In the genomic region with DNA sequence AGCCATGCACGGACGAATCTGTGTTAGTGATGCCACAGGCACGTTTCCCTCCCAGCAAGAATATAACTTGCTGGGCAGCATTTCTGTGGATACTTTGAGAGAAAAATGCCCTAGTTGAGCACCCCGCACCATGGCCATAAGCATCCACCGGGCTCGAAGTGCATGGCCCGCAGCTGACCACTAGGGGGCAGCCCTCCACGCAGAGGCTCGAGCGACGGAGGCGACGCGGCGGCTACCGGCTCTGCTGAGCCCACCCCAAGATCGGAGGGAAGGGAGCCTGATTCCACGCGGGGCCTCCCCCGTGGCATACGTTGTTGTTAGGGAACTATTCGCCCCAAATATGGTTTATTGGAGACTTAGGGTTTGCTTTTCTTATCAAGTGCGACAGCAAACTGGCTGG, we compare ENCODE assay signal across 9 cellular contexts. TPM values are rescaled to one million over a fixed set of nuclear protein-coding genes. Genes with fewer than 3 reads are reported as not detected.
A peak's percentile ranks its signal among the peaks of the same experiment; 100 is the strongest.
DNase-seq lines count a peak whose midpoint lies in the region; ATAC-seq, FAIRE-seq and TF ChIP-seq lines count a peak whose summit lies in the region.
"Not testable (repeated sequence)": the region's sequence is repeated elsewhere in the genome, so short reads cannot be mapped to it uniquely, and the experiment has no call there.
"Had no signal": no experiment of that assay in that cellular context is flagged by ENCODE, and none has a peak within 500 bp of the region (broad histone marks: within the 10 kb centered on the region; RNA-seq: fewer than 3 reads in every experiment).

No MANE protein-coding gene starts in this region.

- H3K79me2 ChIP-seq in HCT116 (ENCODE audit: insufficient read depth, low read length); K562 (ENCODE audit: control insufficient read depth, insufficient read depth, low read length); HepG2 (ENCODE audit: insufficient read depth, low read length): not testable (repeated sequence)

- TF ChIP-seq RAD21 in HCT116 (IDR thresholded peaks at IDR 0.05; ENCODE audit: low read depth); K562 (CRISPR knock-in tag; conservative IDR thresholded peaks at IDR 0.05 in 1 of 2, IDR thresholded peaks at IDR 0.05 in 1 of 2); HepG2 (CRISPR knock-in tag; IDR thresholded peaks at IDR 0.05): not testable (repeated sequence)

- TF ChIP-seq EP300 in K562 (IDR thresholded peaks at IDR 0.05; ENCODE audit: low read length); HepG2 (IDR thresholded peaks at IDR 0.05; ENCODE audit: low read depth in 2 of 2, low read length in 2 of 2); HepG2 (CRISPR knock-in tag; IDR thresholded peaks at IDR 0.05; ENCODE audit: borderline replicate concordance); suprapubic skin (IDR thresholded peaks at IDR 0.05): not testable (repeated sequence)

- in situ Hi-C loops in K562 (cut with MboI); HepG2 (cut with HindIII; ENCODE audit: extremely low pct_ligation_motif_present, low pct_unique_long_range_greater_than_20kb): not testable (repeated sequence)

- not testable (repeated sequence) for H3K4me2 ChIP-seq in HCT116 (ENCODE audit: low read length); K562 (ENCODE audit: insufficient read depth, low read length); HepG2 (ENCODE audit: low read depth, low read length)

- H3K4me1 ChIP-seq in HCT116 (ENCODE audit: control insufficient read depth in 1 of 2, insufficient read depth in 2 of 2, low read length in 2 of 2); K562 (replicated peaks in 1 of 2; ENCODE audit: control insufficient read depth in 2 of 2, insufficient read depth in 2 of 2, low read length in 2 of 2); HepG2 (ENCODE audit: insufficient read depth, low read length); suprapubic skin: not testable (repeated sequence)

- not testable (repeated sequence) for H3K9me1 ChIP-seq in K562 (ENCODE audit: control insufficient read depth, insufficient read depth, low read length)

- H3K4me1 Mint-ChIP-seq in T-helper 17 cell: not testable (repeated sequence)

- no CpG with 5 or more reads among the region's 23 CpGs for WGBS in K562 (ENCODE audit: insufficient coverage, low coverage, missing lambda C conversion rate)
- no CpG with 5 or more reads among the region's 23 CpGs for WGBS in HepG2 (ENCODE audit: low lambda C conversion rate)
- WGBS in suprapubic skin: no CpG with 5 or more reads among the region's 23 CpGs

- intact Hi-C loops in HCT116 (cut with micrococcal nuclease); K562 (cut with micrococcal nuclease); HepG2 (cut with micrococcal nuclease; ENCODE audit: unreplicated experiment): not testable (repeated sequence)

- H3K27me3 Mint-ChIP-seq in T-helper 17 cell: not testable (repeated sequence)

- DNase-seq in HCT116 (ENCODE audit: low read depth, low spot score); T-helper 17 cell; K562 (ENCODE audit: extremely low read depth in 1 of 4, low spot score in 3 of 4); HepG2 (ENCODE audit: low spot score): not testable (repeated sequence)
- peak in 1 of 2 donors; percentile 75 for DNase-seq in suprapubic skin (ENCODE audit: low spot score in 2 of 2)

- H3K4me3 ChIP-seq in GM12875 (ENCODE audit: low read depth, low read length); HCT116 (replicated peaks in 1 of 2; ENCODE audit: low read depth in 1 of 2, low read length in 2 of 2); K562; HepG2 (replicated peaks in 1 of 3; ENCODE audit: insufficient read depth in 1 of 3, low read depth in 2 of 3, low read length in 3 of 3): not testable (repeated sequence)
- peak overlapping the region; percentile 35 for H3K4me3 ChIP-seq in suprapubic skin

- POLR2A ChIA-PET in HCT116 (lab: Charles Lee); K562 (lab: Yijun Ruan, JAX); HepG2 (lab: Yijun Ruan, JAX): not testable (repeated sequence)

- BruUV-seq in HCT116 (replicated peaks; lab: Mats Ljungman, UMichigan); K562 (replicated peaks; lab: Mats Ljungman, UMichigan); HepG2 (replicated peaks; lab: Mats Ljungman, UMichigan): not testable (repeated sequence)

- TF ChIP-seq CTCF in GM12875 (IDR thresholded peaks at IDR 0.05; ENCODE audit: borderline replicate concordance, insufficient read depth, low read depth, low read length) (0 out of 2 replicates have a peak, but pooled peaks have one; percentile 19), suprapubic skin (IDR thresholded peaks at IDR 0.05) (peak in 1 of 2 donors; percentile 64)
- TF ChIP-seq CTCF in HCT116 (IDR thresholded peaks at IDR 0.05 in 2 of 3, conservative IDR thresholded peaks at IDR 0.05 in 1 of 3; ENCODE audit: borderline replicate concordance in 1 of 3, insufficient read depth in 1 of 3, low read depth in 2 of 3, low read length in 2 of 3); K562 (IDR thresholded peaks at IDR 0.05 in 2 of 3, conservative IDR thresholded peaks at IDR 0.05 in 1 of 3; ENCODE audit: insufficient read depth in 2 of 3, low read depth in 1 of 3, low read length in 3 of 3); HepG2 (CRISPR knock-in tag; IDR thresholded peaks at IDR 0.05): not testable (repeated sequence)

- ATAC-seq in GM19372 (IDR thresholded peaks at IDR 0.05; ENCODE audit: low read depth, unreplicated experiment) (peak; percentile 19), HCT116 (peak; percentile 56), HG03103 (IDR thresholded peaks at IDR 0.05; ENCODE audit: low read depth, unreplicated experiment) (peak; percentile 24), T-helper 17 cell (peak; percentile 35), K562 (peak; percentile 64), HepG2 (peak; percentile 73)

- H3K9me2 ChIP-seq in HCT116 (ENCODE audit: insufficient read depth): not testable (repeated sequence)

- H3K27ac ChIP-seq in HCT116 (ENCODE audit: low read depth, low read length); K562 (ENCODE audit: extremely low read depth, low read depth, low read length); HepG2 (ENCODE audit: extremely low read length, insufficient read depth, low read length); suprapubic skin: not testable (repeated sequence)

- not testable (repeated sequence) for H3K4me3 Mint-ChIP-seq in T-helper 17 cell

- H3K36me3 ChIP-seq in HCT116 (ENCODE audit: control insufficient read depth in 1 of 2, insufficient read depth in 2 of 2, low read length in 2 of 2); K562 (ENCODE audit: control insufficient read depth, insufficient read depth, low read length); HepG2 (replicated peaks in 1 of 2; ENCODE audit: control insufficient read depth in 1 of 2, insufficient read depth in 2 of 2, low read length in 2 of 2); suprapubic skin: not testable (repeated sequence)

- not testable (repeated sequence) for H4K20me1 ChIP-seq in HCT116 (ENCODE audit: insufficient read depth); K562 (replicated peaks; ENCODE audit: control insufficient read depth, insufficient read depth, low read length); HepG2 (ENCODE audit: insufficient read depth, low read length)

- not testable (repeated sequence) for H3K36me3 Mint-ChIP-seq in T-helper 17 cell (ENCODE audit: low read depth)

- H2AFZ ChIP-seq in HCT116 (ENCODE audit: low read depth, low read length, poor library complexity, severe bottlenecking); K562 (ENCODE audit: low read depth, low read length); HepG2 (ENCODE audit: low read length): not testable (repeated sequence)

- H3K9me3 ChIP-seq in HCT116 (ENCODE audit: control insufficient read depth in 1 of 2, insufficient read depth in 1 of 2, low read depth in 1 of 2, low read length in 2 of 2); T-helper 17 cell (ENCODE audit: control insufficient read depth, low read length, poor library complexity, severe bottlenecking); K562 (replicated peaks; ENCODE audit: control insufficient read depth, insufficient read depth, low read depth, low read length); HepG2 (ENCODE audit: low read length); suprapubic skin: not testable (repeated sequence)

- RAD21 ChIA-PET in HCT116 (lab: Charles Lee; ENCODE audit: low non-redundant PET in 1 of 2, low total read pairs in 2 of 2, uncharacterized antibody in 2 of 2, unreplicated experiment in 2 of 2): not testable (repeated sequence)

- not testable (repeated sequence) for H3K27ac Mint-ChIP-seq in T-helper 17 cell

- TF ChIP-seq POLR2A in HCT116 (IDR thresholded peaks at IDR 0.05; ENCODE audit: borderline replicate concordance, extremely low read depth, insufficient read depth, insufficient read length); K562 (conservative IDR thresholded peaks at IDR 0.05); HepG2 (IDR thresholded peaks at IDR 0.05; ENCODE audit: insufficient read depth in 1 of 2, low read depth in 2 of 2, low read length in 2 of 2); suprapubic skin (IDR thresholded peaks at IDR 0.05): not testable (repeated sequence)

- H3K27me3 ChIP-seq in HCT116 (ENCODE audit: insufficient read depth, low read length); K562 (ENCODE audit: control insufficient read depth in 2 of 2, insufficient read depth in 2 of 2, low read length in 2 of 2); HepG2 (ENCODE audit: control insufficient read depth in 1 of 2, insufficient read depth in 2 of 2, low read length in 2 of 2); suprapubic skin: not testable (repeated sequence)

- CTCF ChIA-PET in HCT116 (lab: Charles Lee); K562 (lab: Yijun Ruan, JAX; ENCODE audit: low intra/inter-chr PET ratio); HepG2 (lab: Yijun Ruan, JAX; ENCODE audit: low intra/inter-chr PET ratio, low total read pairs): not testable (repeated sequence)

- not testable (repeated sequence) for H3K9ac ChIP-seq in HCT116 (ENCODE audit: low read length); K562 (ENCODE audit: insufficient read depth in 1 of 2, low read depth in 2 of 2, low read length in 2 of 2); HepG2 (ENCODE audit: insufficient read depth, low read depth, low read length)

- peak; percentile 40 for FAIRE-seq in K562 (lab: Jason Lieb, UNC)
- FAIRE-seq in HepG2 (lab: Jason Lieb, UNC): not testable (repeated sequence)

RNA-seq across cellular contexts. Expression of gene TCAF2, which starts 0.7 kb away (rescaled TPM):
- total RNA-seq in HCT116 (2021; ENCODE audit: unreplicated experiment) (1.3 TPM), T-helper 17 cell (10 to 100 TPM; 23.8 to 27.1 TPM), K562 (2014; rRNA removed) (2.9 and 3.1 TPM in 2 replicates), K562 (2014; rRNA removed; fragmentation: Illumina TruSeq; extraction: Trizol) (2.6 and 3.0 TPM in 2 replicates), K562 (2015; rRNA removed; fragmentation: Illumina TruSeq; extraction: Trizol) (3.0 and 3.2 TPM in 2 replicates), K562 (2021) (4.1 and 4.9 TPM in 2 replicates), HepG2 (2016; rRNA removed; fragmentation: Illumina TruSeq; extraction: Trizol) (0.04 TPM in 1 of 2 replicates, not detected in the other), suprapubic skin (10 to 100 TPM in 1 of 4 donors, 1 to 10 TPM in 3; 3.0 to 10.5 (median 8.8) TPM)
- polyA plus RNA-seq in HCT116 (2012): 1.3 and 1.6 TPM in 2 replicates
- 17.9 and 18.0 TPM in 2 replicates for total RNA-seq in K562 (2011; cell fraction: chromatin; rRNA removed; ENCODE audit: low replicate concordance)
- total RNA-seq in K562 (2011; cell fraction: nucleolus; rRNA removed): 12.1 and 13.7 TPM in 2 replicates
- total RNA-seq in K562 (2011; cell fraction: nucleoplasm; rRNA removed): 15.3 and 20.9 TPM in 2 replicates
- polyA plus RNA-seq in K562 (2011; rRNA removed) (7.8 and 10.6 TPM in 2 replicates), K562 (2014; fragmentation: Illumina TruSeq; extraction: Trizol) (3.7 and 4.5 TPM in 2 replicates), K562 (2014; fragmentation: Nextera tagmentation; extraction: Ambion mirVana) (1 to 10 TPM in 1 of 2 experiments, under 1 TPM in 1; 0.79 to 1.0 TPM), K562 (2014; rRNA removed) (2.4 and 2.9 TPM in 2 replicates), HepG2 (2011; rRNA removed) (1.8 and 2.8 TPM in 2 replicates)
- 7.4 and 8.9 TPM in 2 replicates for polyA plus RNA-seq in K562 (2011; cell fraction: cytosol; rRNA removed)
- polyA plus RNA-seq in K562 (2011; cell fraction: nucleus; rRNA removed): 12.2 and 16.4 TPM in 2 replicates
- polyA plus RNA-seq in K562 (2012): 6.0 and 8.7 TPM in 2 replicates
- polyA minus RNA-seq in K562 (2011; rRNA and poly(A)+ RNA removed): 10.3 and 17.4 TPM in 2 replicates
- polyA minus RNA-seq in K562 (2011; cell fraction: cytosol; rRNA and poly(A)+ RNA removed): 6.2 and 10.0 TPM in 2 replicates
- polyA minus RNA-seq in K562 (2011; cell fraction: nucleus; rRNA and poly(A)+ RNA removed): 10.8 and 13.0 TPM in 2 replicates
- total RNA-seq in HepG2 (2016; cell fraction: cytosol; rRNA removed; fragmentation: Illumina TruSeq; extraction: Trizol; ENCODE audit: low read depth): not detected in 2 replicates
- 0.07 TPM in 1 of 2 replicates, not detected in the other for total RNA-seq in HepG2 (2016; cell fraction: insoluble cytoplasmic fraction; rRNA removed; fragmentation: Illumina TruSeq; extraction: Trizol)
- 0.03 TPM in 1 of 2 replicates, not detected in the other for total RNA-seq in HepG2 (2016; cell fraction: membrane; rRNA removed; fragmentation: Illumina TruSeq; extraction: Trizol)
- total RNA-seq in HepG2 (2016; cell fraction: nucleus; rRNA removed; fragmentation: Illumina TruSeq; extraction: Trizol): not detected in 2 replicates
- 1.4 and 2.0 TPM in 2 replicates for polyA plus RNA-seq in HepG2 (2011; cell fraction: cytosol; rRNA removed)
- polyA plus RNA-seq in HepG2 (2011; cell fraction: nucleus; rRNA removed): 3.3 and 4.9 TPM in 2 replicates
- polyA plus RNA-seq in HepG2 (2012): 0.38 and 0.40 TPM in 2 replicates
- not detected in 2 replicates for polyA plus RNA-seq in HepG2 (2016; cell fraction: cytosol; fragmentation: Illumina TruSeq; extraction: Trizol; ENCODE audit: low read depth)
- polyA plus RNA-seq in HepG2 (2016; cell fraction: insoluble cytoplasmic fraction; fragmentation: Illumina TruSeq; extraction: Trizol; ENCODE audit: low read depth): not detected in 2 replicates
- polyA plus RNA-seq in HepG2 (2016; cell fraction: membrane; fragmentation: Illumina TruSeq; extraction: Trizol; ENCODE audit: low read depth): not detected in 2 replicates
- not detected in 2 replicates for polyA plus RNA-seq in HepG2 (2016; cell fraction: nucleus; fragmentation: Illumina TruSeq; extraction: Trizol; ENCODE audit: insufficient read depth, low read depth)
- polyA minus RNA-seq in HepG2 (2011; rRNA and poly(A)+ RNA removed; ENCODE audit: low replicate concordance): 0.98 and 5.5 TPM in 2 replicates
- 1.1 and 1.9 TPM in 2 replicates for polyA minus RNA-seq in HepG2 (2011; cell fraction: cytosol; rRNA and poly(A)+ RNA removed)
- polyA minus RNA-seq in HepG2 (2011; cell fraction: nucleus; rRNA and poly(A)+ RNA removed): 4.5 and 6.7 TPM in 2 replicates

RNA-seq across cellular contexts. Expression of gene CTAGE15, which starts 48.5 kb away (rescaled TPM):
- total RNA-seq in HCT116 (2021; ENCODE audit: unreplicated experiment) (1.2 TPM), T-helper 17 cell (under 1 TPM in 1 of 2 donors, not detected in 1; 0.73 TPM), K562 (2014; rRNA removed) (0.09 TPM in 1 of 2 replicates, not detected in the other), K562 (2014; rRNA removed; fragmentation: Illumina TruSeq; extraction: Trizol) (0.22 TPM in 1 of 2 replicates, not detected in the other), K562 (2015; rRNA removed; fragmentation: Illumina TruSeq; extraction: Trizol) (0.04 and 0.23 TPM in 2 replicates), K562 (2021) (not detected in 2 replicates), HepG2 (2016; rRNA removed; fragmentation: Illumina TruSeq; extraction: Trizol) (not detected in 2 replicates), suprapubic skin (1 to 10 TPM in 2 of 4 donors, under 1 TPM in 1, not detected in 1; 0.30 to 5.1 (median 3.0) TPM)
- polyA plus RNA-seq in HCT116 (2012): 0.22 and 0.35 TPM in 2 replicates
- total RNA-seq in K562 (2011; cell fraction: chromatin; rRNA removed; ENCODE audit: low replicate concordance): 0.86 and 2.2 TPM in 2 replicates
- 0.92 TPM in 1 of 2 replicates, not detected in the other for total RNA-seq in K562 (2011; cell fraction: nucleolus; rRNA removed)
- 0.84 and 1.2 TPM in 2 replicates for total RNA-seq in K562 (2011; cell fraction: nucleoplasm; rRNA removed)
- polyA plus RNA-seq in K562 (2011; rRNA removed) (0.16 and 0.56 TPM in 2 replicates), K562 (2014; fragmentation: Illumina TruSeq; extraction: Trizol) (0.15 and 0.18 TPM in 2 replicates), K562 (2014; fragmentation: Nextera tagmentation; extraction: Ambion mirVana) (under 1 TPM in 1 of 2 experiments, not detected in 1; 0.01 TPM), K562 (2014; rRNA removed) (0.22 TPM in 1 of 2 replicates, not detected in the other), HepG2 (2011; rRNA removed) (not detected in 2 replicates)
- 0.03 and 0.16 TPM in 2 replicates for polyA plus RNA-seq in K562 (2011; cell fraction: cytosol; rRNA removed)
- 1.4 and 2.0 TPM in 2 replicates for polyA plus RNA-seq in K562 (2011; cell fraction: nucleus; rRNA removed)
- 0.12 and 0.72 TPM in 2 replicates for polyA plus RNA-seq in K562 (2012)
- polyA minus RNA-seq in K562 (2011; rRNA and poly(A)+ RNA removed): 0.84 and 1.6 TPM in 2 replicates
- polyA minus RNA-seq in K562 (2011; cell fraction: cytosol; rRNA and poly(A)+ RNA removed): not detected in 2 replicates
- 1.6 and 4.7 TPM in 2 replicates for polyA minus RNA-seq in K562 (2011; cell fraction: nucleus; rRNA and poly(A)+ RNA removed)
- not detected in 2 replicates for total RNA-seq in HepG2 (2016; cell fraction: cytosol; rRNA removed; fragmentation: Illumina TruSeq; extraction: Trizol; ENCODE audit: low read depth)
- total RNA-seq in HepG2 (2016; cell fraction: insoluble cytoplasmic fraction; rRNA removed; fragmentation: Illumina TruSeq; extraction: Trizol): not detected in 2 replicates
- total RNA-seq in HepG2 (2016; cell fraction: membrane; rRNA removed; fragmentation: Illumina TruSeq; extraction: Trizol): not detected in 2 replicates
- total RNA-seq in HepG2 (2016; cell fraction: nucleus; rRNA removed; fragmentation: Illumina TruSeq; extraction: Trizol): not detected in 2 replicates
- not detected in 2 replicates for polyA plus RNA-seq in HepG2 (2011; cell fraction: cytosol; rRNA removed)
- polyA plus RNA-seq in HepG2 (2011; cell fraction: nucleus; rRNA removed): not detected in 2 replicates
- polyA plus RNA-seq in HepG2 (2012): not detected in 2 replicates
- not detected in 2 replicates for polyA plus RNA-seq in HepG2 (2016; cell fraction: cytosol; fragmentation: Illumina TruSeq; extraction: Trizol; ENCODE audit: low read depth)
- not detected in 2 replicates for polyA plus RNA-seq in HepG2 (2016; cell fraction: insoluble cytoplasmic fraction; fragmentation: Illumina TruSeq; extraction: Trizol; ENCODE audit: low read depth)
- polyA plus RNA-seq in HepG2 (2016; cell fraction: membrane; fragmentation: Illumina TruSeq; extraction: Trizol; ENCODE audit: low read depth): not detected in 2 replicates
- not detected in 2 replicates for polyA plus RNA-seq in HepG2 (2016; cell fraction: nucleus; fragmentation: Illumina TruSeq; extraction: Trizol; ENCODE audit: insufficient read depth, low read depth)
- not detected in 2 replicates for polyA minus RNA-seq in HepG2 (2011; rRNA and poly(A)+ RNA removed; ENCODE audit: low replicate concordance)
- not detected in 2 replicates for polyA minus RNA-seq in HepG2 (2011; cell fraction: cytosol; rRNA and poly(A)+ RNA removed)
- polyA minus RNA-seq in HepG2 (2011; cell fraction: nucleus; rRNA and poly(A)+ RNA removed): not detected in 2 replicates
- total RNA-seq: renal cortical epithelial cell had no signal

Comparison
In these comparisons a context has a peak if more than half of its experiments do, and no peak if none do; other contexts are left out.
1. ATAC-seq: peak in every context shown above with its lines; median percentile 73 in HepG2; 64 in K562; 56 in HCT116; 35 in T-helper 17 cell; 24 in HG03103; 19 in GM19372.